Comparison of ENCODE assay signal across 1 cellular context in genomic region chr4:185849543-185850185, GRCh38.
TF ChIP-seq lines count a peak whose summit lies in the region.

No MANE protein-coding gene starts in this region.

TF ChIP-seq in H1, 55 proteins besides CTCF, POLR2A, EP300 and RAD21 (continued from another document):
- TF ChIP-seq, protein P1, sequence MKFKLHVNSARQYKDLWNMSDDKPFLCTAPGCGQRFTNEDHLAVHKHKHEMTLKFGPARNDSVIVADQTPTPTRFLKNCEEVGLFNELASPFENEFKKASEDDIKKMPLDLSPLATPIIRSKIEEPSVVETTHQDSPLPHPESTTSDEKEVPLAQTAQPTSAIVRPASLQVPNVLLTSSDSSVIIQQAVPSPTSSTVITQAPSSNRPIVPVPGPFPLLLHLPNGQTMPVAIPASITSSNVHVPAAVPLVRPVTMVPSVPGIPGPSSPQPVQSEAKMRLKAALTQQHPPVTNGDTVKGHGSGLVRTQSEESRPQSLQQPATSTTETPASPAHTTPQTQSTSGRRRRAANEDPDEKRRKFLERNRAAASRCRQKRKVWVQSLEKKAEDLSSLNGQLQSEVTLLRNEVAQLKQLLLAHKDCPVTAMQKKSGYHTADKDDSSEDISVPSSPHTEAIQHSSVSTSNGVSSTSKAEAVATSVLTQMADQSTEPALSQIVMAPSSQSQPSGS (IDR thresholded peaks at IDR 0.05; ENCODE audit: low read length), result no peak
- TF ChIP-seq SAP30 (IDR thresholded peaks at IDR 0.05; ENCODE audit: insufficient read depth, insufficient replicate concordance, low read length) (no peak), TBP (IDR thresholded peaks at IDR 0.05; ENCODE audit: low read depth, low read length) (no peak), TAF1 (IDR thresholded peaks at IDR 0.05; ENCODE audit: low read depth, low read length) (no peak), MAX (IDR thresholded peaks at IDR 0.05) (no peak), POLR2AphosphoS5 (IDR thresholded peaks at IDR 0.05; ENCODE audit: low read depth, low read length) (no peak), JUN (IDR thresholded peaks at IDR 0.05; ENCODE audit: low read depth, low read length) (no peak), GTF2F1 (IDR thresholded peaks at IDR 0.05; ENCODE audit: borderline replicate concordance, low read depth, low read length) (no peak), BCL11A (IDR thresholded peaks at IDR 0.05; ENCODE audit: low read depth in 2 of 2, low read length in 2 of 2) (no peak), FOSL1 (IDR thresholded peaks at IDR 0.05; ENCODE audit: insufficient read depth, low read depth, low read length) (no peak), BACH1 (IDR thresholded peaks at IDR 0.05; ENCODE audit: low read length) (no peak), PHF8 (conservative IDR thresholded peaks at IDR 0.05; ENCODE audit: low read depth, low read length) (no peak), HDAC6 (IDR thresholded peaks at IDR 0.05; ENCODE audit: low read depth, low read length) (no peak), ASH2L (IDR thresholded peaks at IDR 0.05; ENCODE audit: low read length) (no peak), USF2 (IDR thresholded peaks at IDR 0.05; ENCODE audit: low read length) (no peak), ZNF274 (IDR thresholded peaks at IDR 0.05; ENCODE audit: borderline replicate concordance, extremely low read depth, low read length) (no peak), ATF3 (IDR thresholded peaks at IDR 0.05; ENCODE audit: insufficient read depth, low read depth, low read length) (no peak), JUND (IDR thresholded peaks at IDR 0.05; ENCODE audit: low read length) (no peak)
- TF ChIP-seq, protein P2, sequence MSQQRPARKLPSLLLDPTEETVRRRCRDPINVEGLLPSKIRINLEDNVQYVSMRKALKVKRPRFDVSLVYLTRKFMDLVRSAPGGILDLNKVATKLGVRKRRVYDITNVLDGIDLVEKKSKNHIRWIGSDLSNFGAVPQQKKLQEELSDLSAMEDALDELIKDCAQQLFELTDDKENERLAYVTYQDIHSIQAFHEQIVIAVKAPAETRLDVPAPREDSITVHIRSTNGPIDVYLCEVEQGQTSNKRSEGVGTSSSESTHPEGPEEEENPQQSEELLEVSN (IDR thresholded peaks at IDR 0.05), result no peak
